1 cellular context compared by ENCODE assay signal in the genomic region with DNA sequence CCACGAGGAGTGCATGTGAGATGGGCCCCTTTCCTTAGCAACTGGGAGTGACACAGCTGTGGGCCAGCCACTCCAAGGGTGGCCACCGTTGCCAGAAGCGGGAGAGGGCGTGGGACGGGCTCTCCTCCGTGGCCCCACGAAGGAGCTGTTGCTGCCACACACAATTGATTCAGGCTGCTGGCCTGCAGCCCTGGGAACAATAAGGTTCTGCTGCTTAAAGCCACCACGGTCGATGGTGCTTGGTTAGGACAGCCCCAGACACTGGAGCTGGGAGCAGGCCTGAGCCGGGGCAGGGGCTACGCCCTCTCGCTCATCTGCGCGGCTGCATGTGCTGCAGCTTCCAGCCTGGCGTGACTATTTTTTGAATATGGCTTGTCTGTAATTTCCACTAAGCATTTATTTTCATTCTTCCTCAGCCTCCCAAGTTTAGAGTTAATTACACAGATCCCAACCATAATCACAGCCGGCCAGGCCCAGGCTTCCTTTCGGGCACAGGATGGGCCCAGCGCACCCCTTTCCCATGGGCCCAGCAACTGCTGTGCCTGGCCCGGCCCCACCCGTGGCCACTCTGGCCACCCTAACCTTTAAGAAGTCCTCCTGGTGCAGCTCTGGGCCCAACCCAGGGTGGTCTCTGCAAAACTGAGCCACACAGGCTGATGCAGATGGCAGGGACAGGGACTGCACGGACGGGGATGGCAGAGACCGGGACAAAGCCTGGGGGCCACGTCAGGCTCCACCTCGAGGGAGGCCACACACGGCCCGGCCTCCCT.
TF ChIP-seq lines count a peak whose summit lies in the region.

No MANE protein-coding gene starts in this region.

TF ChIP-seq in SK-N-SH treated with all-trans-retinoic acid at 6 μM for 48 hours, 23 proteins besides CTCF, POLR2A, EP300 and RAD21 (continued from another document):
- TF ChIP-seq, protein P1, sequence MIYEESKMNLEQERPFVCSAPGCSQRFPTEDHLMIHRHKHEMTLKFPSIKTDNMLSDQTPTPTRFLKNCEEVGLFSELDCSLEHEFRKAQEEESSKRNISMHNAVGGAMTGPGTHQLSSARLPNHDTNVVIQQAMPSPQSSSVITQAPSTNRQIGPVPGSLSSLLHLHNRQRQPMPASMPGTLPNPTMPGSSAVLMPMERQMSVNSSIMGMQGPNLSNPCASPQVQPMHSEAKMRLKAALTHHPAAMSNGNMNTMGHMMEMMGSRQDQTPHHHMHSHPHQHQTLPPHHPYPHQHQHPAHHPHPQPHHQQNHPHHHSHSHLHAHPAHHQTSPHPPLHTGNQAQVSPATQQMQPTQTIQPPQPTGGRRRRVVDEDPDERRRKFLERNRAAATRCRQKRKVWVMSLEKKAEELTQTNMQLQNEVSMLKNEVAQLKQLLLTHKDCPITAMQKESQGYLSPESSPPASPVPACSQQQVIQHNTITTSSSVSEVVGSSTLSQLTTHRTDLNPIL (CRISPR knock-in tag; IDR thresholded peaks at IDR 0.05; ENCODE audit: low read depth) = no peak
- TF ChIP-seq PPARA (CRISPR knock-in tag; IDR thresholded peaks at IDR 0.05; ENCODE audit: borderline replicate concordance) = no peak
- TF ChIP-seq, protein P2, sequence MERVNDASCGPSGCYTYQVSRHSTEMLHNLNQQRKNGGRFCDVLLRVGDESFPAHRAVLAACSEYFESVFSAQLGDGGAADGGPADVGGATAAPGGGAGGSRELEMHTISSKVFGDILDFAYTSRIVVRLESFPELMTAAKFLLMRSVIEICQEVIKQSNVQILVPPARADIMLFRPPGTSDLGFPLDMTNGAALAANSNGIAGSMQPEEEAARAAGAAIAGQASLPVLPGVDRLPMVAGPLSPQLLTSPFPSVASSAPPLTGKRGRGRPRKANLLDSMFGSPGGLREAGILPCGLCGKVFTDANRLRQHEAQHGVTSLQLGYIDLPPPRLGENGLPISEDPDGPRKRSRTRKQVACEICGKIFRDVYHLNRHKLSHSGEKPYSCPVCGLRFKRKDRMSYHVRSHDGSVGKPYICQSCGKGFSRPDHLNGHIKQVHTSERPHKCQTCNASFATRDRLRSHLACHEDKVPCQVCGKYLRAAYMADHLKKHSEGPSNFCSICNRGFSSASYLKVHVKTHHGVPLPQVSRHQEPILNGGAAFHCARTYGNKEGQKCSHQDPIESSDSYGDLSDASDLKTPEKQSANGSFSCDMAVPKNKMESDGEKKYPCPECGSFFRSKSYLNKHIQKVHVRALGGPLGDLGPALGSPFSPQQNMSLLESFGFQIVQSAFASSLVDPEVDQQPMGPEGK (CRISPR knock-in tag; IDR thresholded peaks at IDR 0.05; ENCODE audit: borderline replicate concordance) = no peak
- TF ChIP-seq ZFP3 (CRISPR knock-in tag; IDR thresholded peaks at IDR 0.05) = no peak
- no peak for TF ChIP-seq TOX (CRISPR knock-in tag; IDR thresholded peaks at IDR 0.05; ENCODE audit: borderline replicate concordance)
- TF ChIP-seq SNAI2 (CRISPR knock-in tag; IDR thresholded peaks at IDR 0.05) = no peak
- TF ChIP-seq ISL1 (CRISPR knock-in tag; IDR thresholded peaks at IDR 0.05) = no peak
- TF ChIP-seq ESRRG (CRISPR knock-in tag; IDR thresholded peaks at IDR 0.05) = no peak
- no peak for TF ChIP-seq BACH2 (CRISPR knock-in tag; IDR thresholded peaks at IDR 0.05; ENCODE audit: borderline replicate concordance)
- TF ChIP-seq ZNF70 (CRISPR knock-in tag; IDR thresholded peaks at IDR 0.05) = no peak
- no peak for TF ChIP-seq ZFP30 (CRISPR knock-in tag; IDR thresholded peaks at IDR 0.05)
- TF ChIP-seq ZNF8 (CRISPR knock-in tag; IDR thresholded peaks at IDR 0.05) = no peak
- TF ChIP-seq ZNF565 (CRISPR knock-in tag; conservative IDR thresholded peaks at IDR 0.05; ENCODE audit: low read depth) = no peak
